Comparison of ENCODE assay signal across 22 cellular contexts in genomic region chr19:10217085-10217484, GRCh38. TPM values are rescaled to one million over a fixed set of nuclear protein-coding genes. Genes with fewer than 3 reads are reported as not detected.
DNase-seq lines count a peak whose midpoint lies in the region; ATAC-seq, FAIRE-seq and TF ChIP-seq lines count a peak whose summit lies in the region.
"Had no signal": no experiment of that assay in that cellular context is flagged by ENCODE, and none has a peak within 500 bp of the region (broad histone marks: within the 10 kb centered on the region; RNA-seq: fewer than 3 reads in every experiment).

No MANE protein-coding gene starts in this region.

- 42% methylated on average over 8 of the region's 9 CpGs for WGBS in K562 (ENCODE audit: insufficient coverage, low coverage, missing lambda C conversion rate)
- WGBS in trophoblast cell (ENCODE audit: extremely low coverage, insufficient coverage, insufficient read length), result no CpG with 5 or more reads among the region's 9 CpGs

- no peaks in the 10 kb centered on the region for H4K20me1 ChIP-seq in K562 (replicated peaks; ENCODE audit: control insufficient read depth, insufficient read depth, low read length)

- intact Hi-C loops in K562 (cut with micrococcal nuclease), result no loop called here

- H3K18ac ChIP-seq in trophoblast cell (ENCODE audit: low read length), result peak overlapping the region; percentile 21

- no peak for TF ChIP-seq EP300 in K562 (IDR thresholded peaks at IDR 0.05; ENCODE audit: low read length)

- CTCF ChIA-PET in K562 (lab: Yijun Ruan, JAX; ENCODE audit: low intra/inter-chr PET ratio), result no interaction called here

- H4K12ac ChIP-seq in trophoblast cell (ENCODE audit: low read depth, low read length), result no peak overlapping the region

- no peak for FAIRE-seq in K562 (lab: Jason Lieb, UNC)
- FAIRE-seq: GM12891, GM18507, H54 had no signal

- H3K23ac ChIP-seq in trophoblast cell (ENCODE audit: low read length), result no peak overlapping the region

- H3K9me1 ChIP-seq in K562 (ENCODE audit: control insufficient read depth, insufficient read depth, low read length), result no peaks in the 10 kb centered on the region

- H3K4me2 ChIP-seq in K562 (ENCODE audit: insufficient read depth, low read length), result no peak overlapping the region
- no peak overlapping the region for H3K4me2 ChIP-seq in trophoblast cell (ENCODE audit: low read length)
- H3K4me2 ChIP-seq: BLaER1 treated with 17β-estradiol and CSF1 and Interleukin-3, amounts not matched to agents 10 nM and 100 nM; GM23338 had no signal

- H2BK120ac ChIP-seq in trophoblast cell (ENCODE audit: insufficient read depth, low read length, poor library complexity), result no peak overlapping the region

- DNase-seq in H7 (peak; percentile 5), M059J (ENCODE audit: low read depth) (peak; percentile 21), K562 (ENCODE audit: extremely low read depth in 1 of 4, low spot score in 3 of 4) (no peak), trophoblast cell (no peak), NCI-H748 (lab: John Stamatoyannopoulos, UW; ENCODE audit: unreplicated experiment) (no peak), AG08395 (ENCODE audit: low spot score) (no peak)
- no peak for DNase-seq in activated naive CD4-positive, alpha-beta T cell treated with Interleukin-2 at 50 U/mL for 16 hours
- DNase-seq: AML-193; BE2C; Calu3; CD4-positive, alpha-beta memory T cell; COR-L47; DMS53; DMS79 treated with DMSO at 0.1 percent for 48 hours; GF-D8 had no signal

- H3K14ac ChIP-seq in trophoblast cell (ENCODE audit: low read length), result no peak overlapping the region

- H3K9ac ChIP-seq in K562 (ENCODE audit: insufficient read depth in 1 of 2, low read depth in 2 of 2, low read length in 2 of 2), result peak overlapping the region in 1 of 2 experiments; percentile 4; a peak in 1 of 4 replicates
- H3K9ac ChIP-seq in trophoblast cell (ENCODE audit: low read length), result no peak overlapping the region
- H3K9ac ChIP-seq: BLaER1 treated with 17β-estradiol and CSF1 and Interleukin-3, amounts not matched to agents 10 nM and 100 nM had no signal

- H3K27me3 ChIP-seq in H7 (ENCODE audit: control insufficient read depth, insufficient read depth, low read length) (no peaks in the 10 kb centered on the region), K562 (ENCODE audit: control insufficient read depth in 2 of 2, insufficient read depth in 2 of 2, low read length in 2 of 2) (no peaks in the 10 kb centered on the region), trophoblast cell (ENCODE audit: insufficient read depth, low read length) (no peaks in the 10 kb centered on the region)
- H3K27me3 ChIP-seq: BE2C; BLaER1 treated with 17β-estradiol and CSF1 and Interleukin-3, amounts not matched to agents 10 nM and 100 nM had no signal

- peak overlapping the region; percentile 68 for H2AK5ac ChIP-seq in trophoblast cell (ENCODE audit: low read length)

- BruUV-seq in K562 (replicated peaks; lab: Mats Ljungman, UMichigan), result no TSS peak

- H2BK5ac ChIP-seq in trophoblast cell (ENCODE audit: low read depth, low read length, poor library complexity), result no peak overlapping the region

- H3K79me2 ChIP-seq in K562 (ENCODE audit: control insufficient read depth, insufficient read depth, low read length) (no peaks in the 10 kb centered on the region), trophoblast cell (ENCODE audit: control insufficient read depth, insufficient read depth, low read length, poor library complexity) (no peaks in the 10 kb centered on the region)

- H3K27ac ChIP-seq in K562 (ENCODE audit: extremely low read depth, low read depth, low read length) (no peak overlapping the region), trophoblast cell (ENCODE audit: low read depth, low read length) (no peak overlapping the region)
- H3K27ac ChIP-seq: BLaER1 treated with 17β-estradiol and CSF1 and Interleukin-3, amounts not matched to agents 10 nM and 100 nM had no signal

- no peak for TF ChIP-seq RAD21 in K562 (CRISPR knock-in tag; conservative IDR thresholded peaks at IDR 0.05 in 1 of 2, IDR thresholded peaks at IDR 0.05 in 1 of 2)

- H3K4me1 ChIP-seq in K562 (replicated peaks in 1 of 2; ENCODE audit: control insufficient read depth in 2 of 2, insufficient read depth in 2 of 2, low read length in 2 of 2) (no peaks in the 10 kb centered on the region; a peak in 1 of 5 replicates), trophoblast cell (ENCODE audit: control insufficient read depth in 1 of 2, insufficient read depth in 2 of 2, low read length in 2 of 2) (peaks cover 5 to 6% of the 10 kb centered on the region in 2 experiments)
- H3K4me1 ChIP-seq: BE2C had no signal

- H3K36me3 ChIP-seq in H7 (replicated peaks; ENCODE audit: control insufficient read depth, insufficient read depth, low read length) (no peaks in the 10 kb centered on the region), K562 (ENCODE audit: control insufficient read depth, insufficient read depth, low read length) (no peaks in the 10 kb centered on the region), trophoblast cell (ENCODE audit: control insufficient read depth in 1 of 2, insufficient read depth in 2 of 2, low read length in 2 of 2) (no peaks in the 10 kb centered on the region)
- H3K36me3 ChIP-seq: BE2C had no signal

- no peaks in the 10 kb centered on the region for H3K9me3 ChIP-seq in K562 (replicated peaks; ENCODE audit: control insufficient read depth, insufficient read depth, low read depth, low read length)
- no peaks in the 10 kb centered on the region for H3K9me3 ChIP-seq in trophoblast cell (ENCODE audit: insufficient read depth, low read depth, low read length)
- H3K9me3 ChIP-seq: BE2C; BLaER1 treated with 17β-estradiol and CSF1 and Interleukin-3, amounts not matched to agents 10 nM and 100 nM had no signal

- H4K91ac ChIP-seq in trophoblast cell (ENCODE audit: low read depth, low read length), result peak overlapping the region; percentile 26

- no peak overlapping the region for H2AFZ ChIP-seq in K562 (ENCODE audit: low read depth, low read length)
- no peak overlapping the region for H2AFZ ChIP-seq in trophoblast cell (ENCODE audit: insufficient read depth, low read length, poor library complexity)
- H2AFZ ChIP-seq: GM23338 had no signal

- in situ Hi-C loops in K562 (cut with MboI), result no loop called here

- POLR2A ChIA-PET in K562 (lab: Yijun Ruan, JAX), result interaction anchor here (0.9 to 1.0 kb wide), 2 partner anchors 8 to 27 kb away, joined by 3 to 4 read pairs; no protein-coding TSS in a partner anchor

- H2BK12ac ChIP-seq in trophoblast cell (ENCODE audit: low read length), result no peak overlapping the region

- peak in 2 of 3 experiments; percentile 11 to 17; a peak in 2 of 6 replicates for TF ChIP-seq CTCF in K562 (IDR thresholded peaks at IDR 0.05 in 2 of 3, conservative IDR thresholded peaks at IDR 0.05 in 1 of 3; ENCODE audit: insufficient read depth in 2 of 3, low read depth in 1 of 3, low read length in 3 of 3)

- H3K4me3 ChIP-seq in H7 (ENCODE audit: insufficient read depth, low read depth, low read length) (no peak overlapping the region), K562 (no peak overlapping the region), trophoblast cell (ENCODE audit: low read depth, low read length) (no peak overlapping the region)
- H3K4me3 ChIP-seq: BLaER1 treated with 17β-estradiol and CSF1 and Interleukin-3, amounts not matched to agents 10 nM and 100 nM; GM23338 had no signal

- no peak overlapping the region for H3K4ac ChIP-seq in trophoblast cell (ENCODE audit: low read depth, low read length)

- H3K79me1 ChIP-seq in trophoblast cell (ENCODE audit: low read length), result peaks cover 6% of the 10 kb centered on the region

- H4K8ac ChIP-seq in trophoblast cell (ENCODE audit: low read depth, low read length), result peak overlapping the region; percentile 58

- TF ChIP-seq POLR2A in K562 (conservative IDR thresholded peaks at IDR 0.05), result no peak

- peak; percentile 53 for ATAC-seq in K562
- ATAC-seq: GM23338, HCT116 had no signal

RNA-seq across cellular contexts. Expression of gene S1PR2, which starts 14.0 kb away (rescaled TPM):
- 7.4 and 8.9 TPM in 2 replicates for total RNA-seq in H7 (2014; rRNA removed; shearing (Covaris generic))
- 7.1 and 8.3 TPM in 2 replicates for total RNA-seq in M059J (2014; rRNA removed; shearing (Covaris generic))
- 6.5 and 16.7 TPM in 2 replicates for total RNA-seq in K562 (2011; cell fraction: chromatin; rRNA removed; ENCODE audit: low replicate concordance)
- total RNA-seq in K562 (2011; cell fraction: nucleolus; rRNA removed), result 14.1 and 14.8 TPM in 2 replicates
- total RNA-seq in K562 (2011; cell fraction: nucleoplasm; rRNA removed), result 9.9 and 11.3 TPM in 2 replicates
- 2.0 and 2.5 TPM in 2 replicates for total RNA-seq in K562 (2014; rRNA removed)
- 1.3 and 1.5 TPM in 2 replicates for total RNA-seq in K562 (2014; rRNA removed; fragmentation: Illumina TruSeq; extraction: Trizol)
- total RNA-seq in K562 (2015; rRNA removed; fragmentation: Illumina TruSeq; extraction: Trizol), result 1.9 and 2.0 TPM in 2 replicates
- 3.8 and 3.9 TPM in 2 replicates for total RNA-seq in K562 (2021)
- 1.5 and 2.1 TPM in 2 replicates for polyA plus RNA-seq in K562 (2011; rRNA removed)
- polyA plus RNA-seq in K562 (2011; cell fraction: cytosol; rRNA removed), result 2.7 and 4.7 TPM in 2 replicates
- 2.1 and 2.9 TPM in 2 replicates for polyA plus RNA-seq in K562 (2011; cell fraction: nucleus; rRNA removed)
- 1.1 and 1.2 TPM in 2 replicates for polyA plus RNA-seq in K562 (2012)
- 1.6 TPM in 2 replicates for polyA plus RNA-seq in K562 (2014; fragmentation: Illumina TruSeq; extraction: Trizol)
- 1 to 10 TPM; 1.9 to 2.2 TPM for polyA plus RNA-seq in K562 (2014; fragmentation: Nextera tagmentation; extraction: Ambion mirVana)
- 1.9 and 2.0 TPM in 2 replicates for polyA plus RNA-seq in K562 (2014; rRNA removed)
- polyA minus RNA-seq in K562 (2011; rRNA and poly(A)+ RNA removed), result 2.5 and 3.3 TPM in 2 replicates
- 3.3 and 3.4 TPM in 2 replicates for polyA minus RNA-seq in K562 (2011; cell fraction: cytosol; rRNA and poly(A)+ RNA removed)
- 1.6 and 2.2 TPM in 2 replicates for polyA minus RNA-seq in K562 (2011; cell fraction: nucleus; rRNA and poly(A)+ RNA removed)
- 20.2 and 22.2 TPM in 2 replicates for polyA plus RNA-seq in trophoblast cell (2013)

RNA-seq across cellular contexts. Expression of gene DNMT1, which starts 22.3 kb away (rescaled TPM):
- 128 and 129 TPM in 2 replicates for total RNA-seq in H7 (2014; rRNA removed; shearing (Covaris generic))
- 199 and 263 TPM in 2 replicates for total RNA-seq in M059J (2014; rRNA removed; shearing (Covaris generic))
- 743 and 899 TPM in 2 replicates for total RNA-seq in K562 (2011; cell fraction: chromatin; rRNA removed; ENCODE audit: low replicate concordance)
- 373 and 377 TPM in 2 replicates for total RNA-seq in K562 (2011; cell fraction: nucleolus; rRNA removed)
- 405 and 438 TPM in 2 replicates for total RNA-seq in K562 (2011; cell fraction: nucleoplasm; rRNA removed)
- 121 and 133 TPM in 2 replicates for total RNA-seq in K562 (2014; rRNA removed)
- total RNA-seq in K562 (2014; rRNA removed; fragmentation: Illumina TruSeq; extraction: Trizol), result 104 and 131 TPM in 2 replicates
- total RNA-seq in K562 (2015; rRNA removed; fragmentation: Illumina TruSeq; extraction: Trizol), result 80.1 and 84.8 TPM in 2 replicates
- 261 and 271 TPM in 2 replicates for total RNA-seq in K562 (2021)
- polyA plus RNA-seq in K562 (2011; rRNA removed), result 88.6 and 150 TPM in 2 replicates
- 48.0 and 61.3 TPM in 2 replicates for polyA plus RNA-seq in K562 (2011; cell fraction: cytosol; rRNA removed)
- polyA plus RNA-seq in K562 (2011; cell fraction: nucleus; rRNA removed), result 345 and 363 TPM in 2 replicates
- 147 and 255 TPM in 2 replicates for polyA plus RNA-seq in K562 (2012)
- 163 and 181 TPM in 2 replicates for polyA plus RNA-seq in K562 (2014; fragmentation: Illumina TruSeq; extraction: Trizol)
- 100 to 1,000 TPM in 1 of 2 experiments, 10 to 100 TPM in 1; 95.0 to 159 TPM for polyA plus RNA-seq in K562 (2014; fragmentation: Nextera tagmentation; extraction: Ambion mirVana)
- polyA plus RNA-seq in K562 (2014; rRNA removed), result 111 and 126 TPM in 2 replicates
- polyA minus RNA-seq in K562 (2011; rRNA and poly(A)+ RNA removed), result 116 and 118 TPM in 2 replicates
- 97.3 and 133 TPM in 2 replicates for polyA minus RNA-seq in K562 (2011; cell fraction: cytosol; rRNA and poly(A)+ RNA removed)
- 89.7 and 106 TPM in 2 replicates for polyA minus RNA-seq in K562 (2011; cell fraction: nucleus; rRNA and poly(A)+ RNA removed)
- 153 and 165 TPM in 2 replicates for polyA plus RNA-seq in trophoblast cell (2013)

RNA-seq across cellular contexts. Expression of gene MRPL4, which starts 34.9 kb away (rescaled TPM):
- 148 and 174 TPM in 2 replicates for total RNA-seq in H7 (2014; rRNA removed; shearing (Covaris generic))
- total RNA-seq in M059J (2014; rRNA removed; shearing (Covaris generic)), result 53.8 and 96.4 TPM in 2 replicates
- total RNA-seq in K562 (2011; cell fraction: chromatin; rRNA removed; ENCODE audit: low replicate concordance), result 75.4 and 154 TPM in 2 replicates
- 118 and 119 TPM in 2 replicates for total RNA-seq in K562 (2011; cell fraction: nucleolus; rRNA removed)
- 109 and 125 TPM in 2 replicates for total RNA-seq in K562 (2011; cell fraction: nucleoplasm; rRNA removed)
- total RNA-seq in K562 (2014; rRNA removed) (239 and 297 TPM in 2 replicates), K562 (2014; rRNA removed; fragmentation: Illumina TruSeq; extraction: Trizol) (12.3 and 20.8 TPM in 2 replicates), K562 (2015; rRNA removed; fragmentation: Illumina TruSeq; extraction: Trizol) (64.9 and 69.9 TPM in 2 replicates), K562 (2021) (198 and 204 TPM in 2 replicates)
- polyA plus RNA-seq in K562 (2011; rRNA removed) (44.2 and 64.0 TPM in 2 replicates), K562 (2014; fragmentation: Illumina TruSeq; extraction: Trizol) (71.2 and 153 TPM in 2 replicates), K562 (2014; fragmentation: Nextera tagmentation; extraction: Ambion mirVana) (1 to 10 TPM; 1.4 to 5.0 TPM), K562 (2014; rRNA removed) (178 and 184 TPM in 2 replicates)
- polyA plus RNA-seq in K562 (2011; cell fraction: cytosol; rRNA removed), result 115 and 258 TPM in 2 replicates
- 132 and 192 TPM in 2 replicates for polyA plus RNA-seq in K562 (2011; cell fraction: nucleus; rRNA removed)
- 125 and 156 TPM in 2 replicates for polyA plus RNA-seq in K562 (2012)
- polyA minus RNA-seq in K562 (2011; rRNA and poly(A)+ RNA removed), result 17.9 and 18.5 TPM in 2 replicates
- 40.0 and 52.5 TPM in 2 replicates for polyA minus RNA-seq in K562 (2011; cell fraction: cytosol; rRNA and poly(A)+ RNA removed)
- polyA minus RNA-seq in K562 (2011; cell fraction: nucleus; rRNA and poly(A)+ RNA removed), result 25.0 and 33.0 TPM in 2 replicates
- 36.6 and 36.8 TPM in 2 replicates for polyA plus RNA-seq in trophoblast cell (2013)

RNA-seq across cellular contexts. Expression of gene ICAM1, which starts 53.8 kb away (rescaled TPM):
- 2.8 and 6.1 TPM in 2 replicates for total RNA-seq in H7 (2014; rRNA removed; shearing (Covaris generic))
- 68.8 and 88.4 TPM in 2 replicates for total RNA-seq in M059J (2014; rRNA removed; shearing (Covaris generic))
- total RNA-seq in K562 (2011; cell fraction: chromatin; rRNA removed; ENCODE audit: low replicate concordance), result 41.5 and 107 TPM in 2 replicates
- total RNA-seq in K562 (2011; cell fraction: nucleolus; rRNA removed), result 83.4 and 99.6 TPM in 2 replicates
- total RNA-seq in K562 (2011; cell fraction: nucleoplasm; rRNA removed), result 76.3 and 76.6 TPM in 2 replicates
- total RNA-seq in K562 (2014; rRNA removed) (17.4 and 26.0 TPM in 2 replicates), K562 (2014; rRNA removed; fragmentation: Illumina TruSeq; extraction: Trizol) (11.9 and 12.1 TPM in 2 replicates), K562 (2015; rRNA removed; fragmentation: Illumina TruSeq; extraction: Trizol) (23.6 and 24.1 TPM in 2 replicates), K562 (2021) (22.3 and 22.6 TPM in 2 replicates)
- polyA plus RNA-seq in K562 (2011; rRNA removed) (13.1 and 21.4 TPM in 2 replicates), K562 (2014; fragmentation: Illumina TruSeq; extraction: Trizol) (24.4 and 29.9 TPM in 2 replicates), K562 (2014; fragmentation: Nextera tagmentation; extraction: Ambion mirVana) (1 to 10 TPM; 2.3 to 2.4 TPM), K562 (2014; rRNA removed) (13.4 TPM in 2 replicates)
- polyA plus RNA-seq in K562 (2011; cell fraction: cytosol; rRNA removed), result 20.2 and 23.1 TPM in 2 replicates
- polyA plus RNA-seq in K562 (2011; cell fraction: nucleus; rRNA removed), result 17.5 and 30.7 TPM in 2 replicates
- 22.4 and 63.2 TPM in 2 replicates for polyA plus RNA-seq in K562 (2012)
- 19.6 and 21.5 TPM in 2 replicates for polyA minus RNA-seq in K562 (2011; rRNA and poly(A)+ RNA removed)
- 21.5 and 23.8 TPM in 2 replicates for polyA minus RNA-seq in K562 (2011; cell fraction: cytosol; rRNA and poly(A)+ RNA removed)
- polyA minus RNA-seq in K562 (2011; cell fraction: nucleus; rRNA and poly(A)+ RNA removed), result 13.8 and 17.4 TPM in 2 replicates
- 1.5 and 1.7 TPM in 2 replicates for polyA plus RNA-seq in trophoblast cell (2013)
- total RNA-seq: A172 had no signal

Comparison
In these comparisons a context has a peak if more than half of its experiments do, and no peak if none do; other contexts are left out.
1. DNase-seq: peak in H7 (single experiment) and M059J (single experiment); none in K562 (0 of 4), trophoblast cell (0 of 2), NCI-H748 (single experiment), AG08395 (single experiment) and activated naive CD4-positive, alpha-beta T cell treated with Interleukin-2 at 50 U/mL for 16 hours (single experiment).